Comparison of ENCODE assay signal across 9 cellular contexts in genomic region chr13:111210488-111210887, GRCh38.
DNase-seq lines count a peak whose midpoint lies in the region; ATAC-seq, FAIRE-seq and TF ChIP-seq lines count a peak whose summit lies in the region.
"Had no signal": no experiment of that assay in that cellular context is flagged by ENCODE, and none has a peak within 500 bp of the region (broad histone marks: within the 10 kb centered on the region; RNA-seq: fewer than 3 reads in every experiment).

No MANE protein-coding gene starts in this region.

- no peak for TF ChIP-seq POLR2A in IMR-90 (IDR thresholded peaks at IDR 0.05; ENCODE audit: low read depth, low read length)
- no peak for TF ChIP-seq POLR2A in endothelial cell of umbilical vein (IDR thresholded peaks at IDR 0.05; ENCODE audit: low read depth, low read length)

- intact Hi-C loops in IMR-90 (cut with micrococcal nuclease) (no loop called here), endothelial cell of umbilical vein (cut with micrococcal nuclease) (loop anchor here (2.0 kb wide), 1 partner anchor 34 kb away; no protein-coding TSS in a partner anchor)

- peak overlapping the region; percentile 41; the same call in 1 of the 2 replicates for H4K5ac ChIP-seq in IMR-90 (ENCODE audit: low read depth, low read length)

- peak; percentile 97 for ATAC-seq in IMR-90 (ENCODE audit: low read depth)
- no peak for ATAC-seq in HG02571 (IDR thresholded peaks at IDR 0.05; ENCODE audit: unreplicated experiment)

- peak overlapping the region; percentile 28 for H3K56ac ChIP-seq in IMR-90 (ENCODE audit: extremely low read depth, insufficient read depth, low read length)

- POLR2A ChIA-PET in IMR-90 (lab: Charles Lee; ENCODE audit: unreplicated experiment) = no interaction called here
- POLR2A ChIA-PET in endothelial cell of umbilical vein (lab: Charles Lee) = no interaction called here

- peak overlapping the region; percentile 1; the same call in 1 of the 2 replicates for H2AK5ac ChIP-seq in IMR-90 (ENCODE audit: low read depth, low read length)

- peak overlapping the region; percentile 13; the same call in 1 of the 2 replicates for H3K4ac ChIP-seq in IMR-90 (ENCODE audit: low read depth, low read length)

- H3K23ac ChIP-seq in IMR-90 (ENCODE audit: low read depth, low read length) = peak overlapping the region; percentile 47; the same call in 1 of the 2 replicates

- H2AK9ac ChIP-seq in IMR-90 (replicated peaks; ENCODE audit: low read depth, low read length, poor library complexity) = no peak overlapping the region

- no TSS peak for BruUV-seq in IMR-90 (replicated peaks; lab: Mats Ljungman, UMichigan)
- BruUV-seq in endothelial cell of umbilical vein (replicated peaks; lab: Mats Ljungman, UMichigan) = no TSS peak

- 14% methylated on average over 9 of the region's 9 CpGs; no CpG with 5 or more reads in 1 of the 2 experiments for WGBS in IMR-90 (ENCODE audit: extremely low coverage in 2 of 2, insufficient read length in 1 of 2), 2 experiments

- H3K4me1 ChIP-seq in IMR-90 (ENCODE audit: control insufficient read depth, insufficient read depth, low read length) (peaks cover 16% of the 10 kb centered on the region), endothelial cell of umbilical vein (ENCODE audit: control insufficient read depth, extremely low read depth, insufficient read depth, low read length) (peaks cover 38% of the 10 kb centered on the region), muscle layer of duodenum (ENCODE audit: control insufficient read depth in 1 of 2, insufficient read depth in 2 of 2, low read length in 2 of 2) (peaks cover 6 to 28% of the 10 kb centered on the region in 2 donors)

- peaks cover 31 to 80% of the 10 kb centered on the region in 2 experiments for H3K79me1 ChIP-seq in IMR-90 (ENCODE audit: low read depth in 1 of 2, low read length in 2 of 2)

- peak overlapping the region; percentile 42; the same call in 1 of the 2 replicates for H2BK120ac ChIP-seq in IMR-90 (ENCODE audit: low read depth, low read length)

- H4K91ac ChIP-seq in IMR-90 (ENCODE audit: insufficient read depth, low read depth, low read length) = no peak overlapping the region

- peak overlapping the region; percentile 37; the same call in 1 of the 3 replicates for H2BK15ac ChIP-seq in IMR-90 (ENCODE audit: low read depth, low read length)

- H3K79me2 ChIP-seq in endothelial cell of umbilical vein (ENCODE audit: control insufficient read depth, insufficient read depth, low read length) = peaks cover 97% of the 10 kb centered on the region

- peak overlapping the region in 1 of 2 experiments; percentile 50; a peak in 2 of 4 replicates for H4K8ac ChIP-seq in IMR-90 (ENCODE audit: low read depth in 2 of 2, low read length in 2 of 2)

- FAIRE-seq in endothelial cell of umbilical vein (lab: Jason Lieb, UNC) = peak; percentile 85

- no peak for TF ChIP-seq CTCF in IMR-90 (conservative IDR thresholded peaks at IDR 0.05; ENCODE audit: low read depth, low read length)
- TF ChIP-seq CTCF in endothelial cell of umbilical vein (IDR thresholded peaks at IDR 0.05; ENCODE audit: extremely low read depth in 1 of 2, insufficient read depth in 1 of 2, low read depth in 1 of 2, low read length in 2 of 2) = no peak

- no peak for TF ChIP-seq RAD21 in IMR-90 (IDR thresholded peaks at IDR 0.05; ENCODE audit: low read length)

- H3K14ac ChIP-seq in IMR-90 (replicated peaks; ENCODE audit: low read depth, low read length) = peak overlapping the region; percentile 14; the same call in 1 of the 2 replicates

- peak; percentile 90 for DNase-seq in A172 (ENCODE audit: low spot score)
- DNase-seq in IMR-90 = peak; percentile 91
- DNase-seq in endothelial cell of umbilical vein (ENCODE audit: low read depth, low spot score) = peak; percentile 75
- DNase-seq in activated gamma-delta T cell (lab: John Stamatoyannopoulos, UW) = no peak
- DNase-seq in DMS114 treated with DMSO at 0.1 percent for 48 hours (lab: John Stamatoyannopoulos, UW; ENCODE audit: unreplicated experiment) = no peak
- no peak for DNase-seq in NOMO-1 (lab: John Stamatoyannopoulos, UW; ENCODE audit: unreplicated experiment in 2 of 2)
- DNase-seq: activated CD4-positive, alpha-beta T cell treated with anti-CD3 and anti-CD28 coated beads for 1 hour had no signal

- peak overlapping the region; percentile 84; the same call in 1 of the 2 replicates for H3K18ac ChIP-seq in IMR-90 (ENCODE audit: low read depth, low read length)

- H4K20me1 ChIP-seq in IMR-90 (ENCODE audit: insufficient read depth, low read length) (peaks cover 25% of the 10 kb centered on the region), endothelial cell of umbilical vein (replicated peaks; ENCODE audit: control insufficient read depth, extremely low read depth, insufficient read depth, low read length) (peaks cover 6% of the 10 kb centered on the region)

- CTCF ChIA-PET in IMR-90 (lab: Yijun Ruan, JAX) = interaction anchor here (0.5 to 1.3 kb wide), 3 partner anchors 9 to 310 kb away, joined by 3 to 4 read pairs (median 4); no protein-coding TSS in a partner anchor
- CTCF ChIA-PET in endothelial cell of umbilical vein (lab: Charles Lee) = interaction anchor here (0.8 to 2.4 kb wide), 4 partner anchors 15 to 143 kb away, joined by 3 to 13 read pairs (median 3); no protein-coding TSS in a partner anchor

- no peaks in the 10 kb centered on the region for H3K9me3 ChIP-seq in IMR-90 (ENCODE audit: control insufficient read depth, insufficient read depth, low read length)
- no peaks in the 10 kb centered on the region for H3K9me3 ChIP-seq in endothelial cell of umbilical vein (replicated peaks; ENCODE audit: control insufficient read depth, insufficient read depth, low read length)
- no peaks in the 10 kb centered on the region for H3K9me3 ChIP-seq in muscle layer of duodenum (ENCODE audit: control insufficient read depth in 1 of 2, low read length in 2 of 2)

- H3K27me3 ChIP-seq in IMR-90 (ENCODE audit: control insufficient read depth, insufficient read depth, low read length) (no peaks in the 10 kb centered on the region), endothelial cell of umbilical vein (ENCODE audit: control insufficient read depth in 2 of 2, insufficient read depth in 2 of 2, low read length in 2 of 2) (no peaks in the 10 kb centered on the region), muscle layer of duodenum (ENCODE audit: low read depth, low read length) (no peaks in the 10 kb centered on the region)

- H2AFZ ChIP-seq in IMR-90 (replicated peaks; ENCODE audit: low read length, poor library complexity) (peak overlapping the region; percentile 47), endothelial cell of umbilical vein (ENCODE audit: low read depth, low read length) (no peak overlapping the region)

- H3K4me2 ChIP-seq in IMR-90 (ENCODE audit: low read depth, low read length) = peak overlapping the region; percentile 91
- peak overlapping the region; percentile 71 for H3K4me2 ChIP-seq in endothelial cell of umbilical vein (ENCODE audit: insufficient read depth, low read length)

- H3K36me3 ChIP-seq in IMR-90 (ENCODE audit: control insufficient read depth, insufficient read depth, low read length) = peaks cover 4% of the 10 kb centered on the region; the same call in 1 of the 2 replicates
- peaks cover 2 to 16% of the 10 kb centered on the region in 2 experiments for H3K36me3 ChIP-seq in endothelial cell of umbilical vein (ENCODE audit: control insufficient read depth in 2 of 2, extremely low read depth in 1 of 2, insufficient read depth in 2 of 2, low read length in 2 of 2)
- peaks cover 0 to 3% of the 10 kb centered on the region in 2 donors for H3K36me3 ChIP-seq in muscle layer of duodenum (ENCODE audit: control insufficient read depth in 1 of 2, insufficient read depth in 2 of 2, low read length in 2 of 2)

- peaks cover 27% of the 10 kb centered on the region for H3K9me1 ChIP-seq in IMR-90 (ENCODE audit: insufficient read depth, low read length)
- no peaks in the 10 kb centered on the region for H3K9me1 ChIP-seq in endothelial cell of umbilical vein (replicated peaks; ENCODE audit: control insufficient read depth, extremely low read depth, insufficient read depth, low read length)

- in situ Hi-C loops in IMR-90 (cut with MboI; ENCODE audit: low sequenced_read_pairs) = no loop called here

- dilution Hi-C loops in IMR-90 (cut with HindIII; ENCODE audit: low sequenced_read_pairs, unreplicated experiment) (no loop called here), endothelial cell of umbilical vein (cut with MboI; ENCODE audit: extremely low pct_ligation_motif_present, low sequenced_read_pairs) (no loop called here)

- H3K9ac ChIP-seq in IMR-90 (ENCODE audit: low read depth, low read length) (peak overlapping the region; percentile 54; the same call in 1 of the 2 replicates), endothelial cell of umbilical vein (replicated peaks; ENCODE audit: extremely low read depth, insufficient read depth, low read length) (peak overlapping the region; percentile 32)

- no peak overlapping the region for H2BK20ac ChIP-seq in IMR-90 (ENCODE audit: low read depth, low read length)

- H3K27ac ChIP-seq in IMR-90 (ENCODE audit: insufficient read depth, low read length) (peak overlapping the region; percentile 49; the same call in 1 of the 2 replicates), endothelial cell of umbilical vein (ENCODE audit: insufficient read depth, low read depth, low read length) (peak overlapping the region; percentile 43), muscle layer of duodenum (ENCODE audit: low read length) (no peak overlapping the region)

- peak overlapping the region; percentile 87 for H2BK5ac ChIP-seq in IMR-90 (ENCODE audit: low read depth, low read length, poor library complexity, severe bottlenecking)

- H3K4me3 ChIP-seq in IMR-90 (ENCODE audit: insufficient read depth, low read depth, low read length) (peak overlapping the region; percentile 53; the same call in 1 of the 2 replicates), endothelial cell of umbilical vein (replicated peaks in 1 of 3; ENCODE audit: insufficient read depth in 1 of 3, low read depth in 1 of 3, low read length in 3 of 3) (no peak overlapping the region), muscle layer of duodenum (ENCODE audit: low read depth in 1 of 2, low read length in 2 of 2) (peak overlapping the region; percentile 5 to 14)

TF ChIP-seq in IMR-90, 13 proteins besides CTCF, POLR2A, EP300 and RAD21:
- TF ChIP-seq RCOR1 (IDR thresholded peaks at IDR 0.05; ENCODE audit: insufficient replicate concordance, low read length) = no peak
- TF ChIP-seq FOS (IDR thresholded peaks at IDR 0.05; ENCODE audit: low read depth, low read length) = peak; percentile 28; the same call in 1 of the 2 replicates
TF ChIP-seq in IMR-90: peak in this region for 1.

TF ChIP-seq in endothelial cell of umbilical vein, 7 proteins besides CTCF, POLR2A, EP300 and RAD21:
- TF ChIP-seq POLR2AphosphoS5 (IDR thresholded peaks at IDR 0.05; ENCODE audit: insufficient read depth, low read depth, low read length) (peak; percentile 15), EZH2 (IDR thresholded peaks at IDR 0.05; ENCODE audit: borderline replicate concordance, low read depth, low read length, severe bottlenecking) (no peak)
TF ChIP-seq in endothelial cell of umbilical vein: peak in this region for 1.

Comparison
In these comparisons a context has a peak if more than half of its experiments do, and no peak if none do; other contexts are left out.
1. DNase-seq: peak in A172 (single experiment), IMR-90 (single experiment) and endothelial cell of umbilical vein (single experiment); none in activated gamma-delta T cell (single experiment), DMS114 treated with DMSO at 0.1 percent for 48 hours (single experiment) and NOMO-1 (0 of 2).
2. H3K4me3 ChIP-seq: peak in IMR-90 (single experiment) and muscle layer of duodenum (2 of 2); none in endothelial cell of umbilical vein (0 of 3).